Comparison of ENCODE assay signal across 33 cellular contexts in the genomic region with DNA sequence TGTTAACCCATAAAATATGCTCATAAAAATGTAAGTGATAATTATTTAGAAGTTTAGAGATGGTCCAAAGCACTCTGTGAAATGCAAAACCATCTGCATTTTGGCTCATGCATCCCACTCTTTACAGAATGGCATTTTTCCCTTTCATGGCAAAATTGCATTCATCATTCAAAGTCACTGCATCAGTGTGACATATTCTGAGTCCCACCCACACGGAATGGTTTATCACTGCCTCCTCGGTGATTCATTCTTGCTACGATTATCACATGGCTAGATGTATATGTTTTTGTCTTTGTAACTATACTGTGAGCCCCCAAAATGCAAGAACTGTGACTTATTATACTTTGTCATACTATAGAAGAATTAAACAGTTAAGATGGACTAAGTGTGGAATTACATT.
A peak's percentile ranks its signal among the peaks of the same experiment; 100 is the strongest.
DNase-seq lines count a peak whose midpoint lies in the region; ATAC-seq, FAIRE-seq and TF ChIP-seq lines count a peak whose summit lies in the region.
"Had no signal": no experiment of that assay in that cellular context is flagged by ENCODE, and none has a peak within 500 bp of the region (broad histone marks: within the 10 kb centered on the region; RNA-seq: fewer than 3 reads in every experiment).

No MANE protein-coding gene starts in this region.

- H3K9ac ChIP-seq in K562 (ENCODE audit: insufficient read depth in 1 of 2, low read depth in 2 of 2, low read length in 2 of 2), result no peak overlapping the region
- H3K9ac ChIP-seq in PC-3 (ENCODE audit: low read length), result no peak overlapping the region
- H3K9ac ChIP-seq: BLaER1; BLaER1 treated with 17β-estradiol and CSF1 and Interleukin-3, amounts not matched to agents 10 nM and 100 nM had no signal

- TF ChIP-seq EP300 in K562 (IDR thresholded peaks at IDR 0.05; ENCODE audit: low read length), result no peak

- no peak overlapping the region for H3K27ac ChIP-seq in K562 (ENCODE audit: extremely low read depth, low read depth, low read length)
- H3K27ac ChIP-seq in gastrocnemius medialis, result no peak overlapping the region
- no peak overlapping the region for H3K27ac ChIP-seq in PC-3 (ENCODE audit: low read length)
- H3K27ac ChIP-seq: 22Rv1; A549; BLaER1; BLaER1 treated with 17β-estradiol and CSF1 and Interleukin-3, amounts not matched to agents 10 nM and 100 nM; C4-2B had no signal

- CTCF ChIA-PET in K562 (lab: Yijun Ruan, JAX; ENCODE audit: low intra/inter-chr PET ratio) (no interaction called here), PC-3 (lab: Charles Lee) (no interaction called here), HEK293T (lab: Yijun Ruan, JAX) (no interaction called here)

- ATAC-seq in K562 (no peak), gastrocnemius medialis (no peak), PC-3 (no peak)
- ATAC-seq: A549; CD8-positive, alpha-beta T cell had no signal

- no peaks in the 10 kb centered on the region for H3F3A ChIP-seq in PC-3 (ENCODE audit: low read length, unreplicated experiment)

- WGBS in K562 (ENCODE audit: insufficient coverage, low coverage, missing lambda C conversion rate), result 0% methylated on average over 3 of the region's 3 CpGs

- in situ Hi-C loops in K562 (cut with MboI), result no loop called here
- in situ Hi-C loops in gastrocnemius medialis (cut with MboI; ENCODE audit: low sequenced_read_pairs in 4 of 4), result no loop called here

- no peak for TF ChIP-seq RAD21 in K562 (CRISPR knock-in tag; conservative IDR thresholded peaks at IDR 0.05 in 1 of 2, IDR thresholded peaks at IDR 0.05 in 1 of 2)

- intact Hi-C loops in K562 (cut with micrococcal nuclease) (no loop called here), gastrocnemius medialis (cut with DNase I; ENCODE audit: low total_unique reads) (no loop called here), PC-3 (cut with micrococcal nuclease) (no loop called here)

- H3K36me3 ChIP-seq in K562 (ENCODE audit: control insufficient read depth, insufficient read depth, low read length) (no peaks in the 10 kb centered on the region), gastrocnemius medialis (no peaks in the 10 kb centered on the region), PC-3 (ENCODE audit: low read depth, low read length) (no peaks in the 10 kb centered on the region)
- H3K36me3 ChIP-seq: BE2C; BLaER1; BLaER1 treated with 17β-estradiol and CSF1 and Interleukin-3, amounts not matched to agents 10 nM and 100 nM had no signal

- POLR2A ChIA-PET in K562 (lab: Yijun Ruan, JAX), result no interaction called here
- POLR2A ChIA-PET in PC-3 (lab: Charles Lee; ENCODE audit: unreplicated experiment), result no interaction called here
- POLR2A ChIA-PET in HEK293T (lab: Yijun Ruan, JAX), result no interaction called here

- no peaks in the 10 kb centered on the region for H3K79me2 ChIP-seq in K562 (ENCODE audit: control insufficient read depth, insufficient read depth, low read length)
- no peaks in the 10 kb centered on the region for H3K79me2 ChIP-seq in PC-3 (ENCODE audit: low read length)

- no peak for FAIRE-seq in K562 (lab: Jason Lieb, UNC)
- FAIRE-seq: A204.1, A549, D721Med had no signal

- H3K9me3 ChIP-seq in K562 (replicated peaks; ENCODE audit: control insufficient read depth, insufficient read depth, low read depth, low read length) (no peaks in the 10 kb centered on the region), gastrocnemius medialis (no peaks in the 10 kb centered on the region), PC-3 (ENCODE audit: low read length) (no peaks in the 10 kb centered on the region)
- H3K9me3 ChIP-seq: A549; BE2C; BLaER1; BLaER1 treated with 17β-estradiol and CSF1 and Interleukin-3, amounts not matched to agents 10 nM and 100 nM had no signal

- no peak for TF ChIP-seq CTCF in K562 (IDR thresholded peaks at IDR 0.05 in 2 of 3, conservative IDR thresholded peaks at IDR 0.05 in 1 of 3; ENCODE audit: insufficient read depth in 2 of 3, low read depth in 1 of 3, low read length in 3 of 3)
- TF ChIP-seq CTCF in gastrocnemius medialis (IDR thresholded peaks at IDR 0.05 in 4 of 5, conservative IDR thresholded peaks at IDR 0.05 in 1 of 5), result no peak
- no peak for TF ChIP-seq CTCF in PC-3 (conservative IDR thresholded peaks at IDR 0.05; ENCODE audit: low read depth, low read length)

- H3K4me2 ChIP-seq in K562 (ENCODE audit: insufficient read depth, low read length), result no peak overlapping the region
- no peak overlapping the region for H3K4me2 ChIP-seq in PC-3 (ENCODE audit: low read length)
- H3K4me2 ChIP-seq: A549; BLaER1; BLaER1 treated with 17β-estradiol and CSF1 and Interleukin-3, amounts not matched to agents 10 nM and 100 nM had no signal

- no peaks in the 10 kb centered on the region for H3K4me1 ChIP-seq in K562 (replicated peaks in 1 of 2; ENCODE audit: control insufficient read depth in 2 of 2, insufficient read depth in 2 of 2, low read length in 2 of 2)
- H3K4me1 ChIP-seq in gastrocnemius medialis, result no peaks in the 10 kb centered on the region
- H3K4me1 ChIP-seq in PC-3 (ENCODE audit: insufficient read depth, low read length), result peaks cover 20% of the 10 kb centered on the region
- H3K4me1 ChIP-seq: A549; BE2C; BLaER1; BLaER1 treated with 17β-estradiol and CSF1 and Interleukin-3, amounts not matched to agents 10 nM and 100 nM had no signal

- no peak overlapping the region for H2AFZ ChIP-seq in K562 (ENCODE audit: low read depth, low read length)
- no peak overlapping the region for H2AFZ ChIP-seq in PC-3 (ENCODE audit: low read length)

- H3K4me3 ChIP-seq in K562, result no peak overlapping the region
- no peak overlapping the region for H3K4me3 ChIP-seq in gastrocnemius medialis
- no peak overlapping the region for H3K4me3 ChIP-seq in PC-3 (ENCODE audit: low read length)
- H3K4me3 ChIP-seq: A549; BLaER1; BLaER1 treated with 17β-estradiol and CSF1 and Interleukin-3, amounts not matched to agents 10 nM and 100 nM had no signal

- H3K27me3 ChIP-seq in K562 (ENCODE audit: control insufficient read depth in 2 of 2, insufficient read depth in 2 of 2, low read length in 2 of 2) (no peaks in the 10 kb centered on the region), gastrocnemius medialis (no peaks in the 10 kb centered on the region), PC-3 (ENCODE audit: low read length) (no peaks in the 10 kb centered on the region)
- H3K27me3 ChIP-seq: BE2C; BLaER1; BLaER1 treated with 17β-estradiol and CSF1 and Interleukin-3, amounts not matched to agents 10 nM and 100 nM had no signal

- no peaks in the 10 kb centered on the region for H4K20me1 ChIP-seq in K562 (replicated peaks; ENCODE audit: control insufficient read depth, insufficient read depth, low read length)
- H4K20me1 ChIP-seq in PC-3 (ENCODE audit: low read length), result no peaks in the 10 kb centered on the region
- H4K20me1 ChIP-seq: BLaER1; BLaER1 treated with 17β-estradiol and CSF1 and Interleukin-3, amounts not matched to agents 10 nM and 100 nM had no signal

- BruUV-seq in K562 (replicated peaks; lab: Mats Ljungman, UMichigan), result no TSS peak
- BruUV-seq in PC-3 (replicated peaks; lab: Mats Ljungman, UMichigan), result no TSS peak

- no peaks in the 10 kb centered on the region for H3K9me2 ChIP-seq in PC-3 (replicated peaks; ENCODE audit: low read length)

- no peaks in the 10 kb centered on the region for H3K9me1 ChIP-seq in K562 (ENCODE audit: control insufficient read depth, insufficient read depth, low read length)

- DNase-seq in COLO829 (ENCODE audit: low spot score) (peak; percentile 20), K562 (ENCODE audit: extremely low read depth in 1 of 4, low spot score in 3 of 4) (no peak), putamen (ENCODE audit: low spot score) (peak; percentile 45), gastrocnemius medialis (no peak), PC-3 (no peak), HEK293T (ENCODE audit: extremely low spot score) (no peak)
- DNase-seq: 8988T; ACHN; AML-193; BE2C; C1 segment of cervical spinal cord; Caco-2; Calu3; CD4-positive, alpha-beta memory T cell; CD4-positive, alpha-beta T cell; CD4-positive, CD25-positive, alpha-beta regulatory T cell; CD8-positive, alpha-beta memory T cell; CD8-positive, alpha-beta T cell; COR-L47; DMS 273 treated with DMSO at 0.1 percent for 48 hours; DMS153; DMS53; DMS79; DMS79 treated with DMSO at 0.1 percent for 48 hours; DND-41; EL had no signal

- TF ChIP-seq POLR2A in K562 (conservative IDR thresholded peaks at IDR 0.05), result no peak
- TF ChIP-seq POLR2A in gastrocnemius medialis (IDR thresholded peaks at IDR 0.05), result no peak

TF ChIP-seq in K562, 482 proteins besides CTCF, POLR2A, EP300 and RAD21:
- no peak for TF ChIP-seq SP2 (IDR thresholded peaks at IDR 0.05; ENCODE audit: extremely low read depth, low read depth, low read length, poor library complexity, severe bottlenecking)
- TF ChIP-seq, protein P1, sequence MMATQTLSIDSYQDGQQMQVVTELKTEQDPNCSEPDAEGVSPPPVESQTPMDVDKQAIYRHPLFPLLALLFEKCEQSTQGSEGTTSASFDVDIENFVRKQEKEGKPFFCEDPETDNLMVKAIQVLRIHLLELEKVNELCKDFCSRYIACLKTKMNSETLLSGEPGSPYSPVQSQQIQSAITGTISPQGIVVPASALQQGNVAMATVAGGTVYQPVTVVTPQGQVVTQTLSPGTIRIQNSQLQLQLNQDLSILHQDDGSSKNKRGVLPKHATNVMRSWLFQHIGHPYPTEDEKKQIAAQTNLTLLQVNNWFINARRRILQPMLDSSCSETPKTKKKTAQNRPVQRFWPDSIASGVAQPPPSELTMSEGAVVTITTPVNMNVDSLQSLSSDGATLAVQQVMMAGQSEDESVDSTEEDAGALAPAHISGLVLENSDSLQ (IDR thresholded peaks at IDR 0.05), result peak; percentile 6; the same call in 1 of the 2 replicates
TF ChIP-seq in K562: peak in this region for 1.

TF ChIP-seq in HEK293T, 16 proteins besides CTCF, POLR2A, EP300 and RAD21 (continues in another document):
- TF ChIP-seq SUZ12 (IDR thresholded peaks at IDR 0.05) (no peak), ELF4 (IDR thresholded peaks at IDR 0.05) (no peak), SP1 (IDR thresholded peaks at IDR 0.05) (no peak), HDGF (IDR thresholded peaks at IDR 0.05; ENCODE audit: borderline replicate concordance) (no peak), CTBP1 (IDR thresholded peaks at IDR 0.05; ENCODE audit: borderline replicate concordance) (no peak), L3MBTL2 (conservative IDR thresholded peaks at IDR 0.05) (no peak), ZNF384 (IDR thresholded peaks at IDR 0.05) (no peak), NFRKB (IDR thresholded peaks at IDR 0.05) (no peak), FOXM1 (IDR thresholded peaks at IDR 0.05; ENCODE audit: borderline replicate concordance) (no peak), LEF1 (IDR thresholded peaks at IDR 0.05; ENCODE audit: borderline replicate concordance) (no peak), BHLHE40 (IDR thresholded peaks at IDR 0.05; ENCODE audit: borderline replicate concordance) (no peak)
- TF ChIP-seq, protein P1 (IDR thresholded peaks at IDR 0.05), result no peak

Comparison
In these comparisons a context has a peak if more than half of its experiments do, and no peak if none do; other contexts are left out.
1. DNase-seq: peak in COLO829 (single experiment) and putamen (single experiment); none in K562 (0 of 4), gastrocnemius medialis (0 of 2), PC-3 (single experiment) and HEK293T (single experiment).